In the genomic region with DNA sequence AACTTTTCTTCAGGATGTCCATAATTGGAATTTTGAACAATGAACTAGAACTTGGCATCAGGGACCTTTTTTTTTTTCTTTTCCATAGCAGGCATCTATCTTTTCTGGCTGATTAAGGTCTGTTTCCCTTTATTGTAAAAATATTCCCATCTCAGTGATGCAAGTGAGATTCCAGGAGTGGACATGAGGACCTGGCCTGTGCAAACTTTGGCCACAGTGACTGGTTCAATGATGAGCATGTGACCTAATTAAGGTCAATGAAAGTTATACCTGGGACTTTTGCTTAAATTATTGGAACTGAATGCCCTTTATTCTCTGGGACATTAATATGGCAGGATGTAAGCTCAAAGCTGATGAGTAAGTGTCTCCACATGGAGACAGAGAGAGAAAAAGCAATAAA, we compare ENCODE assay signal across 5 cellular contexts.
"Had no signal": no experiment of that assay in that cellular context is flagged by ENCODE, and none has a peak within 500 bp of the region (broad histone marks: within the 10 kb centered on the region; RNA-seq: fewer than 3 reads in every experiment).

No MANE protein-coding gene starts in this region.

- H3K4me3 ChIP-seq: K562 had no signal

- DNase-seq: IMR-90, KBM-7, KG1 had no signal

- H3K27ac ChIP-seq: HL-60 had no signal
